In the genomic region with DNA sequence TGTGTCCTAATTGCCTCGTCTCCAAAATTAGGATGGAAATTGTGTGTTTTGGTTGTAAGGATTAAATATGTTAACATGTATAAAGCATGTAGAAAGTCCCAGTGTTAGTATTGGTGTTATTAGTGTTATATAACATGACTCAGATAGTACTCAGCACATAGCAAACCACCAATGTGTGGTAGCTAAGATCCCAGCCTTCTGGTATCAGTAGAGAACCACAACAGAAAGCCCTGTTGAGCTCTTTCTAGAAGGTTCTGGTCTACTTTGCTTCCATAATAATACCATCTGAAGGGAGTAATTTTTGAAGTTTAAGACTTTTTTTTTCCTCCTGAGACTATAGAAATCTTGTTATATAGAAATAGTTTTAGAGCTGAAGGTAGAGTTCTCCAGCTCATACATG, we compare ENCODE assay signal across 14 cellular contexts.
DNase-seq lines count a peak whose midpoint lies in the region; ATAC-seq, FAIRE-seq and TF ChIP-seq lines count a peak whose summit lies in the region.
"Had no signal": no experiment of that assay in that cellular context is flagged by ENCODE, and none has a peak within 500 bp of the region (broad histone marks: within the 10 kb centered on the region; RNA-seq: fewer than 3 reads in every experiment).

No MANE protein-coding gene starts in this region.

- ATAC-seq in A549: no peak
- peak; percentile 28 for ATAC-seq in GM19372 (IDR thresholded peaks at IDR 0.05; ENCODE audit: low read depth, unreplicated experiment)
- ATAC-seq in HG03442 (IDR thresholded peaks at IDR 0.05; ENCODE audit: unreplicated experiment): peak; percentile 54
- ATAC-seq in body of pancreas: no peak
- ATAC-seq: left lung, WTC11 had no signal

- FAIRE-seq in A549 (lab: Jason Lieb, UNC): no peak
- FAIRE-seq: H1, urothelium cell line had no signal

- intact Hi-C loops in breast epithelium (cut with DNase I; ENCODE audit: low total_unique reads) (no loop called here), body of pancreas (cut with DNase I) (no loop called here), ascending aorta (cut with DNase I) (loop anchor here (5.0 to 10.0 kb wide), 2 partner anchors 43 to 650 kb away; a partner anchor contains a TSS)

- no peak for TF ChIP-seq RAD21 in A549 (conservative IDR thresholded peaks at IDR 0.05 in 1 of 2, IDR thresholded peaks at IDR 0.05 in 1 of 2)

- CTCF ChIA-PET in A549 (lab: Yijun Ruan, JAX): interaction anchor here (1.1 to 3.6 kb wide), 2 partner anchors 11 to 172 kb away, joined by 5 to 12 read pairs; no protein-coding TSS in a partner anchor

- TF ChIP-seq POLR2A in A549 (IDR thresholded peaks at IDR 0.05; ENCODE audit: low read length) (no peak), breast epithelium (IDR thresholded peaks at IDR 0.05) (no peak), body of pancreas (IDR thresholded peaks at IDR 0.05) (no peak)

- H3K4me3 ChIP-seq in A549: no peak overlapping the region
- no peak overlapping the region for H3K4me3 ChIP-seq in breast epithelium
- no peak overlapping the region for H3K4me3 ChIP-seq in body of pancreas
- H3K4me3 ChIP-seq in ascending aorta: no peak overlapping the region
- H3K4me3 ChIP-seq: left lung had no signal

- no peak for TF ChIP-seq EP300 in A549 (IDR thresholded peaks at IDR 0.05)

- H3K4me1 ChIP-seq in A549 (peaks cover 76% of the 10 kb centered on the region), breast epithelium (peaks cover 4 to 31% of the 10 kb centered on the region in 2 donors), body of pancreas (peaks cover 14% of the 10 kb centered on the region), ascending aorta (peaks cover 16 to 22% of the 10 kb centered on the region in 2 donors)

- POLR2A ChIA-PET in A549 (lab: Yijun Ruan, JAX): no interaction called here

- peak overlapping the region; percentile 12; the same call in 1 of the 3 replicates for H3K4me2 ChIP-seq in A549

- H3K9me3 ChIP-seq in A549 (no peaks in the 10 kb centered on the region), breast epithelium (no peaks in the 10 kb centered on the region), body of pancreas (no peaks in the 10 kb centered on the region), ascending aorta (no peaks in the 10 kb centered on the region)
- H3K9me3 ChIP-seq: left lung had no signal

- WGBS in A549 (ENCODE audit: missing lambda C conversion rate): 66% methylated on average over 1 of the region's 1 CpG
- WGBS in body of pancreas, 2 donors: 21 to 27% methylated on average over 1 of the region's 1 CpG

- TF ChIP-seq CTCF in A549 (IDR thresholded peaks at IDR 0.05) (no peak), breast epithelium (IDR thresholded peaks at IDR 0.05) (no peak), body of pancreas (IDR thresholded peaks at IDR 0.05) (no peak), ascending aorta (IDR thresholded peaks at IDR 0.05) (no peak)

- H3K36me3 ChIP-seq in breast epithelium (no peaks in the 10 kb centered on the region), body of pancreas (replicated peaks in 1 of 2; ENCODE audit: insufficient read depth in 1 of 2, low read depth in 2 of 2) (no peaks in the 10 kb centered on the region), ascending aorta (no peaks in the 10 kb centered on the region)
- H3K36me3 ChIP-seq: left lung had no signal

- DNase-seq in A549 (ENCODE audit: low read depth in 1 of 2, low spot score in 1 of 2): no peak
- no peak for DNase-seq in breast epithelium (ENCODE audit: low spot score in 2 of 2)
- DNase-seq in RPMI8226: no peak
- DNase-seq in body of pancreas: no peak
- no peak for DNase-seq in ascending aorta (ENCODE audit: low spot score in 2 of 2)
- no peak for DNase-seq in GM19238 (ENCODE audit: insufficient read length, low spot score)
- DNase-seq: left lung, NCI-H146 had no signal

- H3K27ac ChIP-seq in A549: peak overlapping the region; percentile 96 to 98
- H3K27ac ChIP-seq in breast epithelium: peak overlapping the region; percentile 7 to 14
- H3K27ac ChIP-seq in body of pancreas: no peak overlapping the region
- H3K27ac ChIP-seq in ascending aorta: no peak overlapping the region
- H3K27ac ChIP-seq: C4-2B had no signal

- H3K27me3 ChIP-seq in breast epithelium: no peaks in the 10 kb centered on the region
- no peaks in the 10 kb centered on the region for H3K27me3 ChIP-seq in body of pancreas
- no peaks in the 10 kb centered on the region for H3K27me3 ChIP-seq in ascending aorta
- H3K27me3 ChIP-seq: left lung had no signal

TF ChIP-seq in A549, 52 proteins besides CTCF, POLR2A, EP300 and RAD21:
- TF ChIP-seq, protein P1, sequence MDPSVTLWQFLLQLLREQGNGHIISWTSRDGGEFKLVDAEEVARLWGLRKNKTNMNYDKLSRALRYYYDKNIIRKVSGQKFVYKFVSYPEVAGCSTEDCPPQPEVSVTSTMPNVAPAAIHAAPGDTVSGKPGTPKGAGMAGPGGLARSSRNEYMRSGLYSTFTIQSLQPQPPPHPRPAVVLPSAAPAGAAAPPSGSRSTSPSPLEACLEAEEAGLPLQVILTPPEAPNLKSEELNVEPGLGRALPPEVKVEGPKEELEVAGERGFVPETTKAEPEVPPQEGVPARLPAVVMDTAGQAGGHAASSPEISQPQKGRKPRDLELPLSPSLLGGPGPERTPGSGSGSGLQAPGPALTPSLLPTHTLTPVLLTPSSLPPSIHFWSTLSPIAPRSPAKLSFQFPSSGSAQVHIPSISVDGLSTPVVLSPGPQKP (IDR thresholded peaks at IDR 0.05; ENCODE audit: low read depth, low read length): no peak
- TF ChIP-seq KDM5A (IDR thresholded peaks at IDR 0.05) (no peak), NFE2L2 (conservative IDR thresholded peaks at IDR 0.05; ENCODE audit: low read length) (no peak), HOXB5 (CRISPR knock-in tag; IDR thresholded peaks at IDR 0.05) (no peak), RNF2 (IDR thresholded peaks at IDR 0.05; ENCODE audit: borderline replicate concordance, low read depth) (no peak)
- TF ChIP-seq, protein P2, sequence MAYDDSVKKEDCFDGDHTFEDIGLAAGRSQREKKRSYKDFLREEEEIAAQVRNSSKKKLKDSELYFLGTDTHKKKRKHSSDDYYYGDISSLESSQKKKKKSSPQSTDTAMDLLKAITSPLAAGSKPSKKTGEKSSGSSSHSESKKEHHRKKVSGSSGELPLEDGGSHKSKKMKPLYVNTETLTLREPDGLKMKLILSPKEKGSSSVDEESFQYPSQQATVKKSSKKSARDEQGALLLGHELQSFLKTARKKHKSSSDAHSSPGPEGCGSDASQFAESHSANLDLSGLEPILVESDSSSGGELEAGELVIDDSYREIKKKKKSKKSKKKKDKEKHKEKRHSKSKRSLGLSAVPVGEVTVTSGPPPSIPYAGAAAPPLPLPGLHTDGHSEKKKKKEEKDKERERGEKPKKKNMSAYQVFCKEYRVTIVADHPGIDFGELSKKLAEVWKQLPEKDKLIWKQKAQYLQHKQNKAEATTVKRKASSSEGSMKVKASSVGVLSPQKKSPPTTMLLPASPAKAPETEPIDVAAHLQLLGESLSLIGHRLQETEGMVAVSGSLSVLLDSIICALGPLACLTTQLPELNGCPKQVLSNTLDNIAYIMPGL (CRISPR knock-in tag; IDR thresholded peaks at IDR 0.05; ENCODE audit: borderline replicate concordance): no peak

Comparison
In these comparisons a context has a peak if more than half of its experiments do, and no peak if none do; other contexts are left out.
1. ATAC-seq: peak in GM19372 (single experiment) and HG03442 (single experiment); none in A549 (0 of 2) and body of pancreas (single experiment).
2. H3K27ac ChIP-seq: peak in A549 (2 of 2) and breast epithelium (2 of 2); none in body of pancreas (0 of 4) and ascending aorta (0 of 2).